28 cellular contexts compared by ENCODE assay signal in genomic region chr4:138826754-138827153, GRCh38.
"Had no signal": no experiment of that assay in that cellular context is flagged by ENCODE, and none has a peak within 500 bp of the region (broad histone marks: within the 10 kb centered on the region; RNA-seq: fewer than 3 reads in every experiment).

No MANE protein-coding gene starts in this region.

- H3K4me1 Mint-ChIP-seq: naive B cell; natural killer cell; stimulated activated memory B cell treated with anti-CD40 and anti-IgM and Interleukin-4, amounts not matched to agents 10 μg/mL and 1 μg/mL and 100 μg/mL, for 72 hours; stimulated activated naive CD8-positive, alpha-beta T cell treated with anti-CD3 and anti-CD28 coated beads, Interleukin-15, amount 100 ng/mL, for 72 hours had no signal

- H3K27ac Mint-ChIP-seq: naive B cell; natural killer cell; stimulated activated memory B cell treated with anti-CD40 and anti-IgM and Interleukin-4, amounts not matched to agents 10 μg/mL and 1 μg/mL and 100 μg/mL, for 72 hours; stimulated activated naive CD8-positive, alpha-beta T cell treated with anti-CD3 and anti-CD28 coated beads, Interleukin-15, amount 100 ng/mL, for 72 hours had no signal

- H3K4me3 Mint-ChIP-seq: naive B cell; natural killer cell; neural crest cell; stimulated activated memory B cell treated with anti-CD40 and anti-IgM and Interleukin-4, amounts not matched to agents 10 μg/mL and 1 μg/mL and 100 μg/mL, for 72 hours; stimulated activated naive CD8-positive, alpha-beta T cell treated with anti-CD3 and anti-CD28 coated beads, Interleukin-15, amount 100 ng/mL, for 72 hours had no signal

- ATAC-seq: heart right ventricle; left cardiac atrium; left lobe of liver; lower lobe of right lung; natural killer cell; pancreas; right lobe of liver; stimulated activated memory B cell treated with anti-CD40 and anti-IgM and Interleukin-4, amounts not matched to agents 10 μg/mL and 1 μg/mL and 100 μg/mL, for 72 hours; stimulated activated naive CD8-positive, alpha-beta T cell treated with anti-CD3 and anti-CD28 coated beads, Interleukin-15, amount 100 ng/mL, for 72 hours had no signal

- H3K9me3 ChIP-seq: heart right ventricle, lower lobe of right lung, pancreas, right atrium auricular region, right lobe of liver, testis, thyroid gland, transverse colon, upper lobe of left lung, vagina had no signal

- H3K4me2 ChIP-seq: hepatocyte, smooth muscle cell had no signal

- H3K4me3 ChIP-seq: heart right ventricle, hepatocyte, lower lobe of right lung, pancreas, right atrium auricular region, right lobe of liver, smooth muscle cell, testis, thyroid gland, transverse colon, upper lobe of left lung, vagina had no signal

- H3K79me2 ChIP-seq: hepatocyte had no signal

- H3K4me1 ChIP-seq: lower lobe of right lung, pancreas, right atrium auricular region, right lobe of liver, thyroid gland, transverse colon, upper lobe of left lung, vagina had no signal

- H3K27ac ChIP-seq: heart right ventricle, hepatocyte, lower lobe of right lung, pancreas, right atrium auricular region, right lobe of liver, testis, thyroid gland, transverse colon, upper lobe of left lung, vagina had no signal

- H3K9me3 Mint-ChIP-seq: naive B cell; natural killer cell; neural crest cell; stimulated activated memory B cell treated with anti-CD40 and anti-IgM and Interleukin-4, amounts not matched to agents 10 μg/mL and 1 μg/mL and 100 μg/mL, for 72 hours; stimulated activated naive CD8-positive, alpha-beta T cell treated with anti-CD3 and anti-CD28 coated beads, Interleukin-15, amount 100 ng/mL, for 72 hours had no signal

- H3K36me3 Mint-ChIP-seq: naive B cell; natural killer cell; stimulated activated memory B cell treated with anti-CD40 and anti-IgM and Interleukin-4, amounts not matched to agents 10 μg/mL and 1 μg/mL and 100 μg/mL, for 72 hours had no signal

- H3K27me3 Mint-ChIP-seq: stimulated activated memory B cell treated with anti-CD40 and anti-IgM and Interleukin-4, amounts not matched to agents 10 μg/mL and 1 μg/mL and 100 μg/mL, for 72 hours; stimulated activated naive CD8-positive, alpha-beta T cell treated with anti-CD3 and anti-CD28 coated beads, Interleukin-15, amount 100 ng/mL, for 72 hours had no signal

- H3K36me3 ChIP-seq: heart right ventricle, lower lobe of right lung, pancreas, right atrium auricular region, right lobe of liver, thyroid gland, transverse colon, upper lobe of left lung, vagina had no signal

- H3K27me3 ChIP-seq: heart right ventricle, hepatocyte, pancreas, right atrium auricular region, right lobe of liver, testis, thyroid gland, transverse colon, upper lobe of left lung, vagina had no signal

- H2AFZ ChIP-seq: hepatocyte had no signal

- DNase-seq: heart right ventricle; kidney glomerular epithelial cell; left cardiac atrium; lower lobe of right lung; mammary epithelial cell; mesenchymal stem cell; naive B cell; natural killer cell; nucleus accumbens; pancreas; right lobe of liver; stimulated activated CD4-positive, alpha-beta T cell treated with anti-CD3 and anti-CD28 coated beads, Interleukin-1b, Interleukin-23, amount 100 ng/mL, for 48 hours; stimulated activated CD4-positive, alpha-beta T cell treated with anti-CD3 and anti-CD28 coated beads, Interleukin-2, amount 100 ng/mL, for 48 hours; stimulated activated CD4-positive, alpha-beta T cell treated with anti-CD3 and anti-CD28 coated beads, Interleukin-4, amount 100 ng/mL, for 4 hours; stimulated activated CD8-positive, alpha-beta memory T cell treated with anti-CD3 and anti-CD28 coated beads, Interleukin-4, amount 100 ng/mL, for 48 hours; stimulated activated naive CD4-positive, alpha-beta T cell treated with Interleukin-2 at 50 U/mL for 16 hours; stimulated activated naive CD8-positive, alpha-beta T cell treated with anti-CD3 and anti-CD28 coated beads, Interleukin-15, amount 100 ng/mL, for 72 hours; testis; thyroid gland; transverse colon; upper lobe of left lung had no signal
